In the genomic region with DNA sequence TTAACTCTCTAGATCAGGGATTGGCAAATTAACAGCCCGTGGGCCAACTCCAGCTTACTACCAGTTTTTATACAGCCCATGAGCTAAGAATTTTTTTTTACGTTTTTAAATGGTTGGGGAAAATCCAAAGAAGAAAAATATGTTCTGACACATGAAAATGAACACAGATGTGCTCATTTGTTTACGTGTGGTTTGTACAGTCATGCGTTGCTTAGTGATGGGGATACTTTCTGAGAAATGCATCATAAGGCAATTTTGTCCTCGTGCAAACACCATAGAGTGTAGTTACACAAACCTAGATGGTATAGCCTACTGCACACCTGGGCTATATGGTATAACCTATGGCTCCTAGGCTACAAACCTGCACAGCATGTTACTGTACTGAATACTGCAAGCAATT, we compare ENCODE assay signal across 9 cellular contexts. TPM values are rescaled to one million over a fixed set of nuclear protein-coding genes. Genes with fewer than 3 reads are reported as not detected.
A peak's percentile ranks its signal among the peaks of the same experiment; 100 is the strongest.
DNase-seq lines count a peak whose midpoint lies in the region; ATAC-seq, FAIRE-seq and TF ChIP-seq lines count a peak whose summit lies in the region.
"Had no signal": no experiment of that assay in that cellular context is flagged by ENCODE, and none has a peak within 500 bp of the region (broad histone marks: within the 10 kb centered on the region; RNA-seq: fewer than 3 reads in every experiment).

No MANE protein-coding gene starts in this region.

- DNase-seq in A172 (ENCODE audit: low spot score) (peak; percentile 17), bronchial epithelial cell (ENCODE audit: low read depth) (peak; percentile 96), iPS-NIHi7 (ENCODE audit: extremely low spot score) (no peak), sciatic nerve (ENCODE audit: low spot score) (no peak), suprapubic skin (ENCODE audit: low spot score in 2 of 2) (no peak)
- DNase-seq in stimulated activated CD4-positive, alpha-beta T cell treated with anti-CD3 and anti-CD28 coated beads, Interleukin-4, amount 100 ng/mL, for 1 hour: no peak

- no peak for TF ChIP-seq EP300 in suprapubic skin (IDR thresholded peaks at IDR 0.05)

- H3K36me3 ChIP-seq in bronchial epithelial cell (ENCODE audit: control insufficient read depth, insufficient read depth, low read length) (no peaks in the 10 kb centered on the region), suprapubic skin (no peaks in the 10 kb centered on the region)

- ATAC-seq in GM18868 (IDR thresholded peaks at IDR 0.05; ENCODE audit: unreplicated experiment): peak; percentile 87
- ATAC-seq in HG03342 (IDR thresholded peaks at IDR 0.05; ENCODE audit: unreplicated experiment): peak; percentile 85
- no peak for ATAC-seq in sciatic nerve

- no peaks in the 10 kb centered on the region for H3K9me3 ChIP-seq in suprapubic skin

- TF ChIP-seq POLR2A in suprapubic skin (IDR thresholded peaks at IDR 0.05): no peak

- H3K4me3 ChIP-seq in bronchial epithelial cell (ENCODE audit: low read depth, low read length) (no peak overlapping the region), suprapubic skin (no peak overlapping the region)

- intact Hi-C loops in sciatic nerve (cut with DNase I): no loop called here

- FAIRE-seq in bronchial epithelial cell (lab: Jason Lieb, UNC): no peak
- FAIRE-seq: endothelial cell of umbilical vein had no signal

- TF ChIP-seq CTCF in bronchial epithelial cell (IDR thresholded peaks at IDR 0.05; ENCODE audit: insufficient read depth, low read length, severe bottlenecking): no peak
- no peak for TF ChIP-seq CTCF in suprapubic skin (IDR thresholded peaks at IDR 0.05)

- H3K4me1 ChIP-seq in suprapubic skin: no peaks in the 10 kb centered on the region

- no peaks in the 10 kb centered on the region for H3K27me3 ChIP-seq in bronchial epithelial cell (ENCODE audit: control insufficient read depth, insufficient read depth, low read length)
- H3K27me3 ChIP-seq in suprapubic skin: no peaks in the 10 kb centered on the region

- 46% methylated on average over 5 of the region's 5 CpGs for WGBS in suprapubic skin

- H3K27ac ChIP-seq in suprapubic skin: no peak overlapping the region

RNA-seq across cellular contexts. Expression of a gene that starts 8.3 kb away (rescaled TPM):
- total RNA-seq in A172 (2014; rRNA removed; shearing (Covaris generic)): 0.84 and 4.6 TPM in 2 replicates
- 0.26 and 1.3 TPM in 2 replicates for total RNA-seq in bronchial epithelial cell
- total RNA-seq in sciatic nerve: 0.36 TPM
- total RNA-seq in suprapubic skin: not detected

RNA-seq across cellular contexts. Expression of a gene that starts 59.8 kb away (rescaled TPM):
- total RNA-seq in A172 (2014; rRNA removed; shearing (Covaris generic)): 4.2 and 6.3 TPM in 2 replicates
- total RNA-seq in bronchial epithelial cell (5.2 and 6.8 TPM in 2 replicates), sciatic nerve (0.62 TPM), suprapubic skin (1 to 10 TPM in 2 of 4 donors, under 1 TPM in 2; 0.23 to 1.6 (median 0.69) TPM)

Comparison
In these comparisons a context has a peak if more than half of its experiments do, and no peak if none do; other contexts are left out.
1. DNase-seq: peak in A172 (single experiment) and bronchial epithelial cell (single experiment); none in iPS-NIHi7 (single experiment), sciatic nerve (single experiment), stimulated activated CD4-positive, alpha-beta T cell treated with anti-CD3 and anti-CD28 coated beads, Interleukin-4, amount 100 ng/mL, for 1 hour (single experiment) and suprapubic skin (0 of 2).